Comparison of ENCODE assay signal across 20 cellular contexts in genomic region chr16:35862242-35862641, GRCh38.
DNase-seq lines count a peak whose midpoint lies in the region; ATAC-seq and TF ChIP-seq lines count a peak whose summit lies in the region.
"Had no signal": no experiment of that assay in that cellular context is flagged by ENCODE, and none has a peak within 500 bp of the region (broad histone marks: within the 10 kb centered on the region; RNA-seq: fewer than 3 reads in every experiment).

No MANE protein-coding gene starts in this region.

- no peaks in the 10 kb centered on the region for H3K4me1 ChIP-seq in A673 (ENCODE audit: insufficient read depth, low read length, poor library complexity, severe bottlenecking)

- no peak for ATAC-seq in GM19463 (IDR thresholded peaks at IDR 0.05; ENCODE audit: unreplicated experiment)
- ATAC-seq: HCT116, HepG2 had no signal

- CTCF ChIA-PET in A673 (lab: Charles Lee) = no interaction called here

- no peaks in the 10 kb centered on the region for H3K27me3 ChIP-seq in A673 (replicated peaks; ENCODE audit: insufficient read depth, low read depth, low read length, poor library complexity)
- H3K27me3 ChIP-seq: BLaER1 treated with 17β-estradiol and CSF1 and Interleukin-3, amounts not matched to agents 10 nM and 100 nM had no signal

- no peak for TF ChIP-seq CTCF in A673 (conservative IDR thresholded peaks at IDR 0.05; ENCODE audit: low read depth, low read length)

- no peaks in the 10 kb centered on the region for H3K36me3 ChIP-seq in A673 (ENCODE audit: insufficient read depth, low read length, poor library complexity, severe bottlenecking)
- H3K36me3 ChIP-seq: BLaER1 treated with 17β-estradiol and CSF1 and Interleukin-3, amounts not matched to agents 10 nM and 100 nM had no signal

- POLR2A ChIA-PET in A673 (lab: Charles Lee; ENCODE audit: low non-redundant PET) = no interaction called here

- H3K9me3 ChIP-seq in A673 (ENCODE audit: low read depth, low read length, poor library complexity, severe bottlenecking) = peaks cover 46% of the 10 kb centered on the region

- BruUV-seq in A673 (replicated peaks; lab: Mats Ljungman, UMichigan) = no TSS peak

- DNase-seq in SIG-M5 treated with dmso at 0.1 percent for 504 hours (lab: John Stamatoyannopoulos, UW; ENCODE audit: unreplicated experiment) (peak; percentile 0), SIG-M5 (lab: John Stamatoyannopoulos, UW) (no peak), NOMO-1 treated with DMSO at 0.1 percent for 48 hours (lab: John Stamatoyannopoulos, UW; ENCODE audit: unreplicated experiment) (peak; percentile 64), OCI-M1 (lab: John Stamatoyannopoulos, UW) (peak; percentile 49), GM03348 (ENCODE audit: low spot score) (no peak), A673 (ENCODE audit: low spot score) (no peak)
- DNase-seq: 8988T; CD8-positive, alpha-beta memory T cell; COR-L47; DMS 273 treated with DMSO at 0.1 percent for 48 hours; DMS53; DND-41; EL; GOT3; H7; HFFc6 had no signal

- intact Hi-C loops in A673 (cut with micrococcal nuclease; ENCODE audit: unreplicated experiment) = no loop called here

- H3K4me3 ChIP-seq in A673 (ENCODE audit: low read depth, low read length, poor library complexity, severe bottlenecking) = no peak overlapping the region
- H3K4me3 ChIP-seq: BLaER1 treated with 17β-estradiol and CSF1 and Interleukin-3, amounts not matched to agents 10 nM and 100 nM had no signal

- H3K27ac ChIP-seq in A673 (ENCODE audit: low read depth, low read length, poor library complexity, severe bottlenecking) = no peak overlapping the region
- H3K27ac ChIP-seq: BLaER1 treated with 17β-estradiol and CSF1 and Interleukin-3, amounts not matched to agents 10 nM and 100 nM had no signal

Comparison
In these comparisons a context has a peak if more than half of its experiments do, and no peak if none do; other contexts are left out.
1. DNase-seq: peak in SIG-M5 treated with dmso at 0.1 percent for 504 hours (single experiment), NOMO-1 treated with DMSO at 0.1 percent for 48 hours (single experiment) and OCI-M1 (single experiment); none in SIG-M5 (single experiment), GM03348 (single experiment) and A673 (single experiment).